1 cellular context compared by ENCODE assay signal in genomic region chr3:196942226-196942914, GRCh38.
TF ChIP-seq lines count a peak whose summit lies in the region.

TSS of gene NCBP2 (minus strand) at chr3:196942528. CDS start at chr3:196942503, 25 bp downstream.

TF ChIP-seq in HepG2, 621 proteins besides CTCF, POLR2A, EP300 and RAD21 (continued from another document):
- TF ChIP-seq KDM4B (CRISPR knock-in tag; IDR thresholded peaks at IDR 0.05) (peak; percentile 67), ZNF720 (CRISPR knock-in tag; IDR thresholded peaks at IDR 0.05) (0 out of 2 replicates have a peak, but pooled peaks have one; percentile 27), GPN1 (CRISPR knock-in tag; IDR thresholded peaks at IDR 0.05; ENCODE audit: borderline replicate concordance) (no peak; the same call in 1 of the 2 replicates), ZFP62 (CRISPR knock-in tag; IDR thresholded peaks at IDR 0.05) (0 out of 2 replicates have a peak, but pooled peaks have one; percentile 26), ZNF672 (CRISPR knock-in tag; IDR thresholded peaks at IDR 0.05) (no peak), SP140L (CRISPR knock-in tag; IDR thresholded peaks at IDR 0.05; ENCODE audit: borderline replicate concordance) (peak; percentile 50; the same call in 1 of the 2 replicates), TAF15 (IDR thresholded peaks at IDR 0.05; ENCODE audit: low read depth, low read length, poor library complexity, severe bottlenecking) (no peak), IKZF1 (IDR thresholded peaks at IDR 0.05) (no peak), ZFP90 (CRISPR knock-in tag; IDR thresholded peaks at IDR 0.05; ENCODE audit: borderline replicate concordance) (peak; percentile 76; the same call in 1 of the 2 replicates), NFIB (CRISPR knock-in tag; IDR thresholded peaks at IDR 0.05; ENCODE audit: borderline replicate concordance) (no peak), RFX1 (IDR thresholded peaks at IDR 0.05) (no peak)
- TF ChIP-seq, protein P1, sequence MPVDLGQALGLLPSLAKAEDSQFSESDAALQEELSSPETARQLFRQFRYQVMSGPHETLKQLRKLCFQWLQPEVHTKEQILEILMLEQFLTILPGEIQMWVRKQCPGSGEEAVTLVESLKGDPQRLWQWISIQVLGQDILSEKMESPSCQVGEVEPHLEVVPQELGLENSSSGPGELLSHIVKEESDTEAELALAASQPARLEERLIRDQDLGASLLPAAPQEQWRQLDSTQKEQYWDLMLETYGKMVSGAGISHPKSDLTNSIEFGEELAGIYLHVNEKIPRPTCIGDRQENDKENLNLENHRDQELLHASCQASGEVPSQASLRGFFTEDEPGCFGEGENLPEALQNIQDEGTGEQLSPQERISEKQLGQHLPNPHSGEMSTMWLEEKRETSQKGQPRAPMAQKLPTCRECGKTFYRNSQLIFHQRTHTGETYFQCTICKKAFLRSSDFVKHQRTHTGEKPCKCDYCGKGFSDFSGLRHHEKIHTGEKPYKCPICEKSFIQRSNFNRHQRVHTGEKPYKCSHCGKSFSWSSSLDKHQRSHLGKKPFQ (CRISPR knock-in tag; IDR thresholded peaks at IDR 0.05; ENCODE audit: insufficient replicate concordance) = peak; percentile 9
- TF ChIP-seq, protein P2, sequence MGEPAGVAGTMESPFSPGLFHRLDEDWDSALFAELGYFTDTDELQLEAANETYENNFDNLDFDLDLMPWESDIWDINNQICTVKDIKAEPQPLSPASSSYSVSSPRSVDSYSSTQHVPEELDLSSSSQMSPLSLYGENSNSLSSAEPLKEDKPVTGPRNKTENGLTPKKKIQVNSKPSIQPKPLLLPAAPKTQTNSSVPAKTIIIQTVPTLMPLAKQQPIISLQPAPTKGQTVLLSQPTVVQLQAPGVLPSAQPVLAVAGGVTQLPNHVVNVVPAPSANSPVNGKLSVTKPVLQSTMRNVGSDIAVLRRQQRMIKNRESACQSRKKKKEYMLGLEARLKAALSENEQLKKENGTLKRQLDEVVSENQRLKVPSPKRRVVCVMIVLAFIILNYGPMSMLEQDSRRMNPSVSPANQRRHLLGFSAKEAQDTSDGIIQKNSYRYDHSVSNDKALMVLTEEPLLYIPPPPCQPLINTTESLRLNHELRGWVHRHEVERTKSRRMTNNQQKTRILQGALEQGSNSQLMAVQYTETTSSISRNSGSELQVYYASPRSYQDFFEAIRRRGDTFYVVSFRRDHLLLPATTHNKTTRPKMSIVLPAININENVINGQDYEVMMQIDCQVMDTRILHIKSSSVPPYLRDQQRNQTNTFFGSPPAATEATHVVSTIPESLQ (CRISPR knock-in tag; conservative IDR thresholded peaks at IDR 0.05) = peak; percentile 69
- TF ChIP-seq, protein P3, sequence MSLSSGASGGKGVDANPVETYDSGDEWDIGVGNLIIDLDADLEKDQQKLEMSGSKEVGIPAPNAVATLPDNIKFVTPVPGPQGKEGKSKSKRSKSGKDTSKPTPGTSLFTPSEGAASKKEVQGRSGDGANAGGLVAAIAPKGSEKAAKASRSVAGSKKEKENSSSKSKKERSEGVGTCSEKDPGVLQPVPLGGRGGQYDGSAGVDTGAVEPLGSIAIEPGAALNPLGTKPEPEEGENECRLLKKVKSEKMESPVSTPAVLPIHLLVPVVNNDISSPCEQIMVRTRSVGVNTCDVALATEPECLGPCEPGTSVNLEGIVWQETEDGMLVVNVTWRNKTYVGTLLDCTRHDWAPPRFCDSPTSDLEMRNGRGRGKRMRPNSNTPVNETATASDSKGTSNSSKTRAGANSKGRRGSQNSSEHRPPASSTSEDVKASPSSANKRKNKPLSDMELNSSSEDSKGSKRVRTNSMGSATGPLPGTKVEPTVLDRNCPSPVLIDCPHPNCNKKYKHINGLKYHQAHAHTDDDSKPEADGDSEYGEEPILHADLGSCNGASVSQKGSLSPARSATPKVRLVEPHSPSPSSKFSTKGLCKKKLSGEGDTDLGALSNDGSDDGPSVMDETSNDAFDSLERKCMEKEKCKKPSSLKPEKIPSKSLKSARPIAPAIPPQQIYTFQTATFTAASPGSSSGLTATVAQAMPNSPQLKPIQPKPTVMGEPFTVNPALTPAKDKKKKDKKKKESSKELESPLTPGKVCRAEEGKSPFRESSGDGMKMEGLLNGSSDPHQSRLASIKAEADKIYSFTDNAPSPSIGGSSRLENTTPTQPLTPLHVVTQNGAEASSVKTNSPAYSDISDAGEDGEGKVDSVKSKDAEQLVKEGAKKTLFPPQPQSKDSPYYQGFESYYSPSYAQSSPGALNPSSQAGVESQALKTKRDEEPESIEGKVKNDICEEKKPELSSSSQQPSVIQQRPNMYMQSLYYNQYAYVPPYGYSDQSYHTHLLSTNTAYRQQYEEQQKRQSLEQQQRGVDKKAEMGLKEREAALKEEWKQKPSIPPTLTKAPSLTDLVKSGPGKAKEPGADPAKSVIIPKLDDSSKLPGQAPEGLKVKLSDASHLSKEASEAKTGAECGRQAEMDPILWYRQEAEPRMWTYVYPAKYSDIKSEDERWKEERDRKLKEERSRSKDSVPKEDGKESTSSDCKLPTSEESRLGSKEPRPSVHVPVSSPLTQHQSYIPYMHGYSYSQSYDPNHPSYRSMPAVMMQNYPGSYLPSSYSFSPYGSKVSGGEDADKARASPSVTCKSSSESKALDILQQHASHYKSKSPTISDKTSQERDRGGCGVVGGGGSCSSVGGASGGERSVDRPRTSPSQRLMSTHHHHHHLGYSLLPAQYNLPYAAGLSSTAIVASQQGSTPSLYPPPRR (CRISPR knock-in tag; IDR thresholded peaks at IDR 0.05; ENCODE audit: borderline replicate concordance) = peak; percentile 78; the same call in 1 of the 2 replicates
TF ChIP-seq in HepG2: peak in this region for 395.
